ENCODE assay signal across 18 cellular contexts in the genomic region with DNA sequence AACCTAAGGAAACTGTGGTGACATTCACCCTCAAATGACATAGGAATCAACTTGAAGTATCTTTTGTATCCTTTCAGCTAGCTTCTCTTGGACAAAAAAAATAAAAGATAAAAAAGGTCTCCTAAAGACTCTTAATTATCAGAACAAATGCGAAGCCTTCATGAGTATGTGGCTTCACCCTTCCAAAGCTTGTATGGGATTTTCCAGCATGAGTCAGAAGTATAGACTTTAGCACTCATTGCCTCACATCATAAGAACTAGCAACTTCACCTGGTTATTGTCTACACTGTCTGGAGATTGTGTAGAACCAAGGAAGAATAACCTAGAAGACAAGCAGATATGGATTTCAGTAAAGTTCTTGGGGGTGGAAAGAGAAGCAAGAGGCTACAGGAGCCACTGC.
DNase-seq lines count a peak whose midpoint lies in the region; ATAC-seq, FAIRE-seq and TF ChIP-seq lines count a peak whose summit lies in the region.
"Had no signal": no experiment of that assay in that cellular context is flagged by ENCODE, and none has a peak within 500 bp of the region (broad histone marks: within the 10 kb centered on the region; RNA-seq: fewer than 3 reads in every experiment).

No MANE protein-coding gene starts in this region.

- no peak overlapping the region for H3K27ac Mint-ChIP-seq in astrocyte (ENCODE audit: unreplicated experiment)
- H3K27ac Mint-ChIP-seq: activated CD4-positive, alpha-beta memory T cell treated with anti-CD3 and anti-CD28 coated beads, Interleukin-2, amount 10 ng/mL, durations not matched to agents 7 days and 5 days; activated T-helper 1 cell treated with anti-CD3 and anti-CD28 coated beads, Interleukin-12 subunit alpha, Interleukin-12 subunit beta, Interleukin-2, Interleukin-4 antibody, amounts not matched to agents 30 ng/mL and 10 ng/mL and 1 ng/mL, durations not matched to agents 14 hours and 24 hours and 36 hours; dendritic cell treated with granulocyte-macrophage colony-stimulating factor and Interleukin-4, amounts not matched to agents 40 ng/mL and 50 ng/mL, for 4 days; neural progenitor cell; type B pancreatic cell had no signal

- H3K36me3 Mint-ChIP-seq in astrocyte (ENCODE audit: low read depth, unreplicated experiment): no peaks in the 10 kb centered on the region
- H3K36me3 Mint-ChIP-seq: neural progenitor cell, type B pancreatic cell had no signal

- H4K20me1 ChIP-seq in astrocyte (ENCODE audit: insufficient read depth, low read length): no peaks in the 10 kb centered on the region
- H4K20me1 ChIP-seq in smooth muscle cell (ENCODE audit: low read depth): no peaks in the 10 kb centered on the region

- H3K4me1 ChIP-seq in astrocyte (ENCODE audit: insufficient read depth, low read length): peaks cover 17% of the 10 kb centered on the region
- H3K4me1 ChIP-seq in smooth muscle cell (ENCODE audit: low read depth): no peaks in the 10 kb centered on the region
- H3K4me1 ChIP-seq: neural progenitor cell had no signal

- no peaks in the 10 kb centered on the region for H3K9me3 Mint-ChIP-seq in astrocyte (ENCODE audit: unreplicated experiment)
- H3K9me3 Mint-ChIP-seq: activated CD4-positive, alpha-beta memory T cell treated with anti-CD3 and anti-CD28 coated beads, Interleukin-2, amount 10 ng/mL, durations not matched to agents 7 days and 5 days; activated T-helper 1 cell treated with anti-CD3 and anti-CD28 coated beads, Interleukin-12 subunit alpha, Interleukin-12 subunit beta, Interleukin-2, Interleukin-4 antibody, amounts not matched to agents 30 ng/mL and 10 ng/mL and 1 ng/mL, durations not matched to agents 14 hours and 24 hours and 36 hours; dendritic cell treated with granulocyte-macrophage colony-stimulating factor and Interleukin-4, amounts not matched to agents 40 ng/mL and 50 ng/mL, for 4 days; neural progenitor cell; type B pancreatic cell had no signal

- no peak overlapping the region for H2AFZ ChIP-seq in astrocyte (ENCODE audit: low read depth, low read length)
- no peak overlapping the region for H2AFZ ChIP-seq in smooth muscle cell (ENCODE audit: low read depth)
- H2AFZ ChIP-seq: neural progenitor cell had no signal

- no peak for ATAC-seq in HG02970 (IDR thresholded peaks at IDR 0.05; ENCODE audit: low FRiP score, unreplicated experiment)
- ATAC-seq: HCT116, SK-N-SH treated with all-trans-retinoic acid at 6 μM for 48 hours had no signal

- no peak overlapping the region for H3K4me3 Mint-ChIP-seq in astrocyte (ENCODE audit: unreplicated experiment)
- H3K4me3 Mint-ChIP-seq: activated CD4-positive, alpha-beta memory T cell treated with anti-CD3 and anti-CD28 coated beads, Interleukin-2, amount 10 ng/mL, durations not matched to agents 7 days and 5 days; activated T-helper 1 cell treated with anti-CD3 and anti-CD28 coated beads, Interleukin-12 subunit alpha, Interleukin-12 subunit beta, Interleukin-2, Interleukin-4 antibody, amounts not matched to agents 30 ng/mL and 10 ng/mL and 1 ng/mL, durations not matched to agents 14 hours and 24 hours and 36 hours; dendritic cell treated with granulocyte-macrophage colony-stimulating factor and Interleukin-4, amounts not matched to agents 40 ng/mL and 50 ng/mL, for 4 days; neural progenitor cell; type B pancreatic cell had no signal

- no peak overlapping the region for H3K9ac ChIP-seq in astrocyte (ENCODE audit: low read length)
- no peak overlapping the region for H3K9ac ChIP-seq in smooth muscle cell (ENCODE audit: low read depth)
- H3K9ac ChIP-seq: neural progenitor cell had no signal

- H3K9me3 ChIP-seq in astrocyte (ENCODE audit: insufficient read depth, low read depth, low read length): no peaks in the 10 kb centered on the region
- no peaks in the 10 kb centered on the region for H3K9me3 ChIP-seq in smooth muscle cell (replicated peaks; ENCODE audit: low read depth)

- peaks cover 48% of the 10 kb centered on the region for H3K4me1 Mint-ChIP-seq in astrocyte (ENCODE audit: low read depth, unreplicated experiment)

- H3K27me3 Mint-ChIP-seq in astrocyte (ENCODE audit: low read depth, unreplicated experiment): peaks cover 2% of the 10 kb centered on the region
- H3K27me3 Mint-ChIP-seq: dendritic cell treated with granulocyte-macrophage colony-stimulating factor and Interleukin-4, amounts not matched to agents 40 ng/mL and 50 ng/mL, for 4 days had no signal

- H3K4me3 ChIP-seq in astrocyte (ENCODE audit: insufficient read depth, low read depth, low read length) (no peak overlapping the region), fibroblast of the aortic adventitia (ENCODE audit: low read depth, low read length) (no peak overlapping the region), smooth muscle cell (no peak overlapping the region)
- H3K4me3 ChIP-seq: neural progenitor cell had no signal

- H3F3A ChIP-seq in smooth muscle cell (ENCODE audit: low read depth): no peaks in the 10 kb centered on the region

- WGBS in smooth muscle cell (ENCODE audit: low lambda C conversion rate): 72% methylated on average over 1 of the region's 1 CpG

- H3K27ac ChIP-seq in astrocyte (ENCODE audit: low read depth, low read length) (no peak overlapping the region), temporal lobe (ENCODE audit: low read depth, low read length) (peak overlapping the region; percentile 65), smooth muscle cell (ENCODE audit: low read depth) (no peak overlapping the region)
- H3K27ac ChIP-seq: neural progenitor cell had no signal

- FAIRE-seq in astrocyte (lab: Jason Lieb, UNC): no peak

- TF ChIP-seq CTCF in astrocyte (IDR thresholded peaks at IDR 0.05; ENCODE audit: insufficient read depth, low read depth, low read length) (no peak), fibroblast of the aortic adventitia (IDR thresholded peaks at IDR 0.05; ENCODE audit: insufficient read depth, low read length) (no peak), smooth muscle cell (IDR thresholded peaks at IDR 0.05; ENCODE audit: borderline replicate concordance, insufficient read depth, poor library complexity, severe bottlenecking) (no peak)

- H3K36me3 ChIP-seq in astrocyte (ENCODE audit: insufficient read depth, low read length) (no peaks in the 10 kb centered on the region), smooth muscle cell (ENCODE audit: low read depth) (no peaks in the 10 kb centered on the region)
- H3K36me3 ChIP-seq: neural progenitor cell had no signal

- H3K27me3 ChIP-seq in astrocyte (ENCODE audit: insufficient read depth, low read length) (no peaks in the 10 kb centered on the region), smooth muscle cell (ENCODE audit: low read depth) (no peaks in the 10 kb centered on the region)
- H3K27me3 ChIP-seq: neural progenitor cell had no signal

- H3K79me2 ChIP-seq in astrocyte (ENCODE audit: insufficient read depth, low read length) (no peaks in the 10 kb centered on the region), smooth muscle cell (ENCODE audit: low read depth) (no peaks in the 10 kb centered on the region)

- H3K4me2 ChIP-seq in astrocyte (ENCODE audit: low read length): no peak overlapping the region
- no peak overlapping the region for H3K4me2 ChIP-seq in smooth muscle cell

- DNase-seq in HT1080 (ENCODE audit: low read depth): peak; percentile 31
- DNase-seq in astrocyte (ENCODE audit: low read depth): peak; percentile 55
- peak; percentile 35 for DNase-seq in fibroblast of the aortic adventitia (ENCODE audit: low read depth)
- no peak for DNase-seq in smooth muscle cell (lab: John Stamatoyannopoulos, UW; ENCODE audit: unreplicated experiment)
- no peak for DNase-seq in NCI-H146 treated with DMSO at 0.1 percent for 48 hours (lab: John Stamatoyannopoulos, UW; ENCODE audit: unreplicated experiment)
- DNase-seq: activated CD4-positive, alpha-beta memory T cell treated with anti-CD3 and anti-CD28 coated beads, Interleukin-2, amount 10 ng/mL, durations not matched to agents 7 days and 5 days; anterior cingulate cortex; NCI-H187 treated with DMSO at 0.1 percent for 48 hours; NCI-H510A; stimulated activated CD4-positive, alpha-beta T cell treated with anti-CD3 and anti-CD28 coated beads, Interleukin-4, amount 100 ng/mL, for 1 hour had no signal

Comparison
In these comparisons a context has a peak if more than half of its experiments do, and no peak if none do; other contexts are left out.
1. DNase-seq: peak in HT1080 (single experiment), astrocyte (single experiment) and fibroblast of the aortic adventitia (single experiment); none in smooth muscle cell (single experiment) and NCI-H146 treated with DMSO at 0.1 percent for 48 hours (single experiment).